Comparison of ENCODE assay signal across 8 cellular contexts in genomic region chr6:157314705-157315321, GRCh38. TPM values are rescaled to one million over a fixed set of nuclear protein-coding genes. Genes with fewer than 3 reads are reported as not detected.
DNase-seq lines count a peak whose midpoint lies in the region; ATAC-seq lines count a peak whose summit lies in the region.

No MANE protein-coding gene starts in this region.

- no peaks in the 10 kb centered on the region for H3K9me2 ChIP-seq in Karpas-422 (replicated peaks; ENCODE audit: insufficient read depth, low read length)

- H3K4me3 ChIP-seq in Karpas-422 (ENCODE audit: low read length) = no peak overlapping the region

- no peaks in the 10 kb centered on the region for H3K27me3 ChIP-seq in Karpas-422 (ENCODE audit: low read length)

- H3K9me3 ChIP-seq in Karpas-422 (ENCODE audit: low read length) = no peaks in the 10 kb centered on the region

- peaks cover 14% of the 10 kb centered on the region for H3K4me1 ChIP-seq in Karpas-422 (ENCODE audit: low read length)

- H3K27ac ChIP-seq in Karpas-422 (ENCODE audit: low read length) = no peak overlapping the region

- H2AFZ ChIP-seq in Karpas-422 (ENCODE audit: low read length) = no peak overlapping the region

- H3K9ac ChIP-seq in Karpas-422 (ENCODE audit: low read length) = no peak overlapping the region

- peak; percentile 79 for ATAC-seq in GM21528 (IDR thresholded peaks at IDR 0.05; ENCODE audit: low FRiP score, unreplicated experiment)

- no peaks in the 10 kb centered on the region for H4K20me1 ChIP-seq in Karpas-422 (ENCODE audit: insufficient read depth, low read depth, low read length)

- DNase-seq in G401 (ENCODE audit: low spot score) = peak; percentile 87
- DNase-seq in Karpas-422 = peak; percentile 85
- DNase-seq in cerebellum (ENCODE audit: low spot score) = peak; percentile 78
- peak; percentile 85 to 90 for DNase-seq in lung microvascular endothelial cell (ENCODE audit: low read depth in 2 of 2)
- DNase-seq in NK-92 treated with Interleukin-12 subunit alpha and Interleukin-12 subunit beta, amount 100 ng/mL, for 24 hours (lab: John Stamatoyannopoulos, UW) = no peak
- DNase-seq in NOMO-1 treated with dmso at 0.1 percent for 144 hours (lab: John Stamatoyannopoulos, UW; ENCODE audit: unreplicated experiment) = no peak
- no peak for DNase-seq in activated CD4-positive, CD25-positive, alpha-beta regulatory T cell treated with anti-CD3 and anti-CD28 coated beads, Interleukin-2, amount 50 U/mL, for 72 hours

- peaks cover 20% of the 10 kb centered on the region; the same call in 1 of the 2 replicates for H3K36me3 ChIP-seq in Karpas-422 (ENCODE audit: insufficient read depth, low read length)

- in situ Hi-C loops in G401 (cut with HindIII; ENCODE audit: low sequenced_read_pairs) = no loop called here

- no peaks in the 10 kb centered on the region for H3K79me2 ChIP-seq in Karpas-422 (ENCODE audit: low read length)

- H3K4me2 ChIP-seq in Karpas-422 (ENCODE audit: low read depth, low read length, poor library complexity, severe bottlenecking) = no peak overlapping the region

RNA-seq across cellular contexts. Expression of gene TMEM242, which starts 8.5 kb away (rescaled TPM):
- 4.0 and 5.5 TPM in 2 replicates for total RNA-seq in G401 (2014; rRNA removed; shearing (Covaris generic))
- 3.4 and 5.5 TPM in 2 replicates for total RNA-seq in Karpas-422 (2014; rRNA removed; shearing (Covaris generic); ENCODE audit: low replicate concordance)
- 12.5 TPM for total RNA-seq in cerebellum
- 5.0 and 5.2 TPM in 2 replicates for total RNA-seq in lung microvascular endothelial cell

Comparison
In these comparisons a context has a peak if more than half of its experiments do, and no peak if none do; other contexts are left out.
1. DNase-seq: peak in G401 (single experiment), Karpas-422 (single experiment), cerebellum (single experiment) and lung microvascular endothelial cell (2 of 2); none in NK-92 treated with Interleukin-12 subunit alpha and Interleukin-12 subunit beta, amount 100 ng/mL, for 24 hours (single experiment), NOMO-1 treated with dmso at 0.1 percent for 144 hours (single experiment) and activated CD4-positive, CD25-positive, alpha-beta regulatory T cell treated with anti-CD3 and anti-CD28 coated beads, Interleukin-2, amount 50 U/mL, for 72 hours (single experiment).